ENCODE assay signal across 8 cellular contexts in genomic region chr4:77818667-77819408, GRCh38. TPM values are rescaled to one million over a fixed set of nuclear protein-coding genes. Genes with fewer than 3 reads are reported as not detected.
DNase-seq lines count a peak whose midpoint lies in the region; ATAC-seq, FAIRE-seq and TF ChIP-seq lines count a peak whose summit lies in the region.

TSS of gene CNOT6L (minus strand) at chr4:77819368. CDS start at chr4:77819308, 60 bp downstream.

- no peak for TF ChIP-seq CTCF in CD14-positive monocyte (IDR thresholded peaks at IDR 0.05)
- TF ChIP-seq CTCF in pancreas (IDR thresholded peaks at IDR 0.05): no peak
- no peak for TF ChIP-seq CTCF in transverse colon (IDR thresholded peaks at IDR 0.05)

- peaks cover 0 to 5% (median 2%) of the 10 kb centered on the region in 3 donors for H3K27me3 Mint-ChIP-seq in CD14-positive monocyte (ENCODE audit: low read depth in 3 of 3)
- peaks cover 2% of the 10 kb centered on the region for H3K27me3 Mint-ChIP-seq in activated naive CD8-positive, alpha-beta T cell treated with anti-CD3 and anti-CD28 coated beads, Interleukin-2, amount 50 U/mL, for 24 hours

- H3K36me3 Mint-ChIP-seq in CD14-positive monocyte: peaks cover 2 to 3% of the 10 kb centered on the region in 2 donors
- H3K36me3 Mint-ChIP-seq in activated naive CD8-positive, alpha-beta T cell treated with anti-CD3 and anti-CD28 coated beads, Interleukin-2, amount 50 U/mL, for 24 hours (ENCODE audit: low read depth): peaks cover 16% of the 10 kb centered on the region

- ATAC-seq in GM19452 (IDR thresholded peaks at IDR 0.05; ENCODE audit: unreplicated experiment) (peak; percentile 30), Right ventricle myocardium superior (ENCODE audit: poor library complexity) (peak; percentile 76), pancreas (peak; percentile 68 to 78 (median 72))
- peak; percentile 11 for ATAC-seq in activated naive CD8-positive, alpha-beta T cell treated with anti-CD3 and anti-CD28 coated beads, Interleukin-2, amount 50 U/mL, for 24 hours

- under 1% methylated on average over 83 of the region's 83 CpGs for WGBS in HUES64
- WGBS in pancreas, 2 donors: 0% methylated on average over 70 to 82 of the region's 83 CpGs
- 1% methylated on average over 33 of the region's 83 CpGs; no CpG with 5 or more reads in 1 of the 2 donors for WGBS in transverse colon (ENCODE audit: low coverage in 1 of 2), 2 donors

- H3K36me3 ChIP-seq in HUES64 (ENCODE audit: insufficient read depth, low read length): no peaks in the 10 kb centered on the region
- no peaks in the 10 kb centered on the region for H3K36me3 ChIP-seq in pancreas
- H3K36me3 ChIP-seq in transverse colon: no peaks in the 10 kb centered on the region

- H3K9ac ChIP-seq in HUES64 (ENCODE audit: low read depth, low read length): peak within 1 kb of the TSS; percentile 59

- peaks cover 54% of the 10 kb centered on the region for H3K4me1 Mint-ChIP-seq in CD14-positive monocyte
- peaks cover 63% of the 10 kb centered on the region for H3K4me1 Mint-ChIP-seq in activated naive CD8-positive, alpha-beta T cell treated with anti-CD3 and anti-CD28 coated beads, Interleukin-2, amount 50 U/mL, for 24 hours

- H3K9me3 ChIP-seq in HUES64 (ENCODE audit: insufficient read depth, low read depth, low read length) (no peaks in the 10 kb centered on the region), pancreas (no peaks in the 10 kb centered on the region), transverse colon (no peaks in the 10 kb centered on the region)

- H3K27ac Mint-ChIP-seq in CD14-positive monocyte: peak within 1 kb of the TSS; percentile 99 to 100 (median 99)
- H3K27ac Mint-ChIP-seq in activated naive CD8-positive, alpha-beta T cell treated with anti-CD3 and anti-CD28 coated beads, Interleukin-2, amount 50 U/mL, for 24 hours: peak within 1 kb of the TSS; percentile 100

- peaks cover 0 to 2% (median 0%) of the 10 kb centered on the region in 7 donors for H3K9me3 Mint-ChIP-seq in CD14-positive monocyte
- H3K9me3 Mint-ChIP-seq in activated naive CD8-positive, alpha-beta T cell treated with anti-CD3 and anti-CD28 coated beads, Interleukin-2, amount 50 U/mL, for 24 hours: no peaks in the 10 kb centered on the region

- no peak for TF ChIP-seq EP300 in transverse colon (IDR thresholded peaks at IDR 0.05; ENCODE audit: low read depth)

- peaks cover 5% of the 10 kb centered on the region for H3K4me1 ChIP-seq in HUES64 (ENCODE audit: insufficient read depth, low read length)
- H3K4me1 ChIP-seq in pancreas: peaks cover 6 to 40% (median 40%) of the 10 kb centered on the region in 3 donors
- H3K4me1 ChIP-seq in transverse colon: peaks cover 8 to 50% (median 30%) of the 10 kb centered on the region in 4 donors

- intact Hi-C loops in CD14-positive monocyte (cut with micrococcal nuclease) (loop anchor here (1.0 to 10.0 kb wide), 3 partner anchors 43 to 84 kb away; partner anchors contain the start of gene MRPL1 (in 2 of the 2)), Right ventricle myocardium superior (cut with DNase I) (loop anchor here (2.0 kb wide), 1 partner anchor 44 kb away; the partner anchor contains the start of gene MRPL1), pancreas (cut with DNase I) (no loop called here), transverse colon (cut with DNase I; ENCODE audit: low total_unique reads) (loop anchor here (2.0 kb wide), 1 partner anchor 44 kb away; the partner anchor contains the start of gene MRPL1)

- H3K27ac ChIP-seq in HUES64 (ENCODE audit: low read depth, low read length) (peak within 1 kb of the TSS; percentile 27; the same call in 1 of the 2 replicates), pancreas (peak within 1 kb of the TSS; percentile 91 to 100 (median 98)), transverse colon (peak within 1 kb of the TSS; percentile 96 to 100 (median 100))

- peak within 1 kb of the TSS; percentile 100 for H3K4me3 Mint-ChIP-seq in CD14-positive monocyte
- peak within 1 kb of the TSS; percentile 100 for H3K4me3 Mint-ChIP-seq in activated naive CD8-positive, alpha-beta T cell treated with anti-CD3 and anti-CD28 coated beads, Interleukin-2, amount 50 U/mL, for 24 hours

- in situ Hi-C loops in transverse colon (cut with MboI; ENCODE audit: low pct_ligation_motif_present in 1 of 4, low pct_unique_long_range_greater_than_20kb in 1 of 4, low sequenced_read_pairs in 3 of 4): no loop called here

- H3K4me3 ChIP-seq in HUES64 (ENCODE audit: low read length) (peak within 1 kb of the TSS; percentile 92), pancreas (peak within 1 kb of the TSS; percentile 84 to 92 (median 86)), transverse colon (peak within 1 kb of the TSS; percentile 62 to 98 (median 84))

- TF ChIP-seq POLR2A in transverse colon (IDR thresholded peaks at IDR 0.05): peak; percentile 72

- DNase-seq in CD14-positive monocyte (ENCODE audit: low spot score): peak; percentile 81
- DNase-seq in T follicular helper cell (ENCODE audit: low read depth): peak; percentile 35
- DNase-seq in activated naive CD8-positive, alpha-beta T cell treated with anti-CD3 and anti-CD28 coated beads, Interleukin-2, amount 50 U/mL, for 24 hours: peak; percentile 78
- DNase-seq in Right ventricle myocardium superior: peak; percentile 74
- peak; percentile 70 to 89 (median 78) for DNase-seq in pancreas
- DNase-seq in transverse colon: peak; percentile 78

- FAIRE-seq in pancreas (lab: Jason Lieb, UNC): no peak

- H3K27me3 ChIP-seq in HUES64 (ENCODE audit: insufficient read depth, low read length): peaks cover 24% of the 10 kb centered on the region
- H3K27me3 ChIP-seq in pancreas: no peaks in the 10 kb centered on the region
- no peaks in the 10 kb centered on the region for H3K27me3 ChIP-seq in transverse colon

RNA-seq across cellular contexts. Expression of gene CNOT6L, which starts in this region (rescaled TPM):
- 10 to 100 TPM; 26.3 to 26.4 TPM for polyA plus RNA-seq in CD14-positive monocyte
- 5.6 TPM for polyA plus RNA-seq in HUES64 (2013, experiment 1 of 2)
- polyA plus RNA-seq in HUES64 (2013, experiment 2 of 2): 6.7 TPM
- 19.3 TPM for total RNA-seq in Right ventricle myocardium superior
- 10 to 100 TPM; 22.3 to 38.7 (median 26.9) TPM for total RNA-seq in pancreas
- polyA plus RNA-seq in pancreas: 1 to 10 TPM; 2.2 to 4.8 TPM
- total RNA-seq in transverse colon: 10 to 100 TPM in 2 of 4 donors, 1 to 10 TPM in 2; 2.2 to 30.5 (median 14.9) TPM

Comparison
In these comparisons a context has a peak if more than half of its experiments do, and no peak if none do; other contexts are left out.
1. Peak in every context shown above with its lines: DNase-seq, ATAC-seq, H3K4me3 ChIP-seq and H3K27ac ChIP-seq.
2. RNA of gene CNOT6L (polyA plus RNA-seq): 26.3 to 26.4 TPM in CD14-positive monocyte; 2.2 to 4.8 TPM in pancreas; every median in the first group is over 4 times any median in the second.
3. ATAC-seq: peak in every context shown above with its lines; median percentile 76 in Right ventricle myocardium superior; 72 in pancreas; 30 in GM19452; 11 in activated naive CD8-positive, alpha-beta T cell treated with anti-CD3 and anti-CD28 coated beads, Interleukin-2, amount 50 U/mL, for 24 hours.
4. H3K27ac ChIP-seq: peak in every context shown above with its lines; median percentile 100 in transverse colon; 98 in pancreas; 27 in HUES64.
5. intact Hi-C loops: an anchor here in CD14-positive monocyte (1.0 to 10.0 kb wide), Right ventricle myocardium superior (2.0 kb wide) and transverse colon (2.0 kb wide); none called in pancreas.